Comparison of ENCODE assay signal across 18 cellular contexts in the genomic region with DNA sequence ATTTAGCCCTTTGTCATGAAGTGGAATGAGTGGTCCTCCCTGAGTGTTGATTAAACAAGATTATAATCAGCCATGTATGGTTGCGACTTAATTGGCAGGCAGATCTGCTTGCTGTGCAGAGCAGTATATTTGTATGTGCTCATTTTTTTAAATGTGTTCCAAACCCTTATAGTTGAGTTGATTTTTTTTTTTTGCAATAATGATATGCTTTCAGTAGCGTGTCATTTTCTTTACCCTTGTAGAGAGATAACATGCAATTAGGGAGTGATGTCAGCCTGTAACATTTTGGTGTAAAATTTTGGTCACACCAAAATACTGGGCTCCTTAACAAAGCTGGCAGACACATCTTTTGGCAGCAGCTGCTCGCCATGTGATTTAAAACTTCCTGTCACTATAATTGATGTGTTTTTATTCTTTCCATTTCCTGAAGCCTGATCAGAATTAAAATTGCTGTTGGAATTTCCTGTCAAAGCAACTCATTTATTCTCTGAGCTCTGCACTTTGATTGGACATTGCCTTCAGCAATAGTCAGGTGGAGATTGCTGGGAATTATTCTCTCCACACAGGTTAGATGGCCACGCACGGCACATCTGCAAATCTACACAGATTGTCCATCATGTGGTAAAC.
A peak's percentile ranks its signal among the peaks of the same experiment; 100 is the strongest.
DNase-seq lines count a peak whose midpoint lies in the region; ATAC-seq and TF ChIP-seq lines count a peak whose summit lies in the region.
"Had no signal": no experiment of that assay in that cellular context is flagged by ENCODE, and none has a peak within 500 bp of the region (broad histone marks: within the 10 kb centered on the region; RNA-seq: fewer than 3 reads in every experiment).

No MANE protein-coding gene starts in this region.

- H3K27ac ChIP-seq in adrenal gland, result no peak overlapping the region

- no peaks in the 10 kb centered on the region for H3K4me1 Mint-ChIP-seq in activated naive CD8-positive, alpha-beta T cell treated with anti-CD3 and anti-CD28 coated beads for 36 hours
- no peaks in the 10 kb centered on the region for H3K4me1 Mint-ChIP-seq in activated CD8-positive, alpha-beta T cell treated with anti-CD3 and anti-CD28 coated beads, Interleukin-2, amount 10 ng/mL, durations not matched to agents 7 days and 5 days (ENCODE audit: low read depth)
- H3K4me1 Mint-ChIP-seq: CD4-positive, alpha-beta memory T cell; memory B cell had no signal

- H3K36me3 Mint-ChIP-seq in activated naive CD8-positive, alpha-beta T cell treated with anti-CD3 and anti-CD28 coated beads for 36 hours, result no peaks in the 10 kb centered on the region
- no peaks in the 10 kb centered on the region for H3K36me3 Mint-ChIP-seq in activated CD8-positive, alpha-beta T cell treated with anti-CD3 and anti-CD28 coated beads, Interleukin-2, amount 10 ng/mL, durations not matched to agents 7 days and 5 days (ENCODE audit: low read depth)
- H3K36me3 Mint-ChIP-seq: CD4-positive, alpha-beta memory T cell; memory B cell; natural killer cell treated with Interleukin-12 subunit alpha and Interleukin-12 subunit beta and Interleukin-15 and Interleukin-18, amount 100 ng/mL, for 72 hours had no signal

- no peak for ATAC-seq in HG02571 (IDR thresholded peaks at IDR 0.05; ENCODE audit: unreplicated experiment)
- ATAC-seq in activated CD8-positive, alpha-beta T cell treated with anti-CD3 and anti-CD28 coated beads, Interleukin-2, amount 10 ng/mL, durations not matched to agents 7 days and 5 days, result no peak
- ATAC-seq: HepG2; natural killer cell treated with Interleukin-12 subunit alpha and Interleukin-12 subunit beta and Interleukin-15 and Interleukin-18, amount 100 ng/mL, for 72 hours had no signal

- 58 to 65% (median 64%) methylated on average over 5 of the region's 5 CpGs for WGBS in adrenal gland, 4 donors

- H3K9me3 Mint-ChIP-seq in activated naive CD8-positive, alpha-beta T cell treated with anti-CD3 and anti-CD28 coated beads for 36 hours, result no peaks in the 10 kb centered on the region
- no peaks in the 10 kb centered on the region for H3K9me3 Mint-ChIP-seq in activated CD8-positive, alpha-beta T cell treated with anti-CD3 and anti-CD28 coated beads, Interleukin-2, amount 10 ng/mL, durations not matched to agents 7 days and 5 days (ENCODE audit: insufficient read depth)
- H3K9me3 Mint-ChIP-seq: activated T-helper 2 cell treated with anti-CD3 and anti-CD28 coated beads, Interferon-gamma antibody, Interleukin-2, Interleukin-4, amounts not matched to agents 10 μg/mL and 5 μg/mL and 100 μg/mL, durations not matched to agents 14 hours and 24 hours and 36 hours; CD4-positive, alpha-beta memory T cell; memory B cell; natural killer cell treated with Interleukin-12 subunit alpha and Interleukin-12 subunit beta and Interleukin-15 and Interleukin-18, amount 100 ng/mL, for 72 hours had no signal

- POLR2A ChIA-PET in activated CD8-positive, alpha-beta T cell treated with anti-CD3 and anti-CD28 coated beads, Interleukin-2, amount 10 ng/mL, durations not matched to agents 7 days and 5 days (lab: Charles Lee), result no interaction called here

- CTCF ChIA-PET in activated CD8-positive, alpha-beta T cell treated with anti-CD3 and anti-CD28 coated beads, Interleukin-2, amount 10 ng/mL, durations not matched to agents 7 days and 5 days (lab: Charles Lee), result no interaction called here

- H3K9me3 ChIP-seq in adrenal gland (replicated peaks in 1 of 3), result no peaks in the 10 kb centered on the region

- TF ChIP-seq POLR2A in adrenal gland (IDR thresholded peaks at IDR 0.05), result no peak

- H3K4me3 Mint-ChIP-seq in activated naive CD8-positive, alpha-beta T cell treated with anti-CD3 and anti-CD28 coated beads for 36 hours, result no peak overlapping the region
- H3K4me3 Mint-ChIP-seq in activated CD8-positive, alpha-beta T cell treated with anti-CD3 and anti-CD28 coated beads, Interleukin-2, amount 10 ng/mL, durations not matched to agents 7 days and 5 days, result no peak overlapping the region
- H3K4me3 Mint-ChIP-seq: CD4-positive, alpha-beta memory T cell; memory B cell; natural killer cell treated with Interleukin-12 subunit alpha and Interleukin-12 subunit beta and Interleukin-15 and Interleukin-18, amount 100 ng/mL, for 72 hours had no signal

- intact Hi-C loops in adrenal gland (cut with DNase I), result no loop called here

- no peak overlapping the region for H3K4me3 ChIP-seq in adrenal gland

- peaks cover 0 to 6% of the 10 kb centered on the region in 2 donors for H3K4me1 ChIP-seq in adrenal gland (replicated peaks in 1 of 2)

- no peak overlapping the region for H3K27ac Mint-ChIP-seq in activated naive CD8-positive, alpha-beta T cell treated with anti-CD3 and anti-CD28 coated beads for 36 hours
- H3K27ac Mint-ChIP-seq in activated CD8-positive, alpha-beta T cell treated with anti-CD3 and anti-CD28 coated beads, Interleukin-2, amount 10 ng/mL, durations not matched to agents 7 days and 5 days, result no peak overlapping the region
- H3K27ac Mint-ChIP-seq: activated T-helper 2 cell treated with anti-CD3 and anti-CD28 coated beads, Interferon-gamma antibody, Interleukin-2, Interleukin-4, amounts not matched to agents 10 μg/mL and 5 μg/mL and 100 μg/mL, durations not matched to agents 14 hours and 24 hours and 36 hours; CD4-positive, alpha-beta memory T cell; memory B cell; natural killer cell treated with Interleukin-12 subunit alpha and Interleukin-12 subunit beta and Interleukin-15 and Interleukin-18, amount 100 ng/mL, for 72 hours had no signal

- no peak for TF ChIP-seq CTCF in adrenal gland (IDR thresholded peaks at IDR 0.05)

- peaks cover 3% of the 10 kb centered on the region for H3K27me3 Mint-ChIP-seq in activated naive CD8-positive, alpha-beta T cell treated with anti-CD3 and anti-CD28 coated beads for 36 hours
- no peaks in the 10 kb centered on the region for H3K27me3 Mint-ChIP-seq in activated CD8-positive, alpha-beta T cell treated with anti-CD3 and anti-CD28 coated beads, Interleukin-2, amount 10 ng/mL, durations not matched to agents 7 days and 5 days (ENCODE audit: low read depth)
- H3K27me3 Mint-ChIP-seq: memory B cell had no signal

- H3K27me3 ChIP-seq in adrenal gland, result no peaks in the 10 kb centered on the region

- H3K36me3 ChIP-seq in adrenal gland (replicated peaks in 1 of 2), result no peaks in the 10 kb centered on the region

- DNase-seq in DMS 273 (lab: John Stamatoyannopoulos, UW; ENCODE audit: unreplicated experiment), result peak; percentile 81
- DNase-seq in NCI-H1436 (lab: John Stamatoyannopoulos, UW), result peak; percentile 81
- DNase-seq in NCI-H345 treated with DMSO at 0.1 percent for 48 hours (lab: John Stamatoyannopoulos, UW; ENCODE audit: unreplicated experiment), result peak; percentile 28
- peak; percentile 75 to 90 for DNase-seq in dermis microvascular lymphatic vessel endothelial cell (ENCODE audit: low read depth in 2 of 2)
- DNase-seq in activated naive CD8-positive, alpha-beta T cell treated with anti-CD3 and anti-CD28 coated beads for 36 hours, result no peak
- no peak for DNase-seq in activated CD8-positive, alpha-beta T cell treated with anti-CD3 and anti-CD28 coated beads, Interleukin-2, amount 10 ng/mL, durations not matched to agents 7 days and 5 days
- no peak for DNase-seq in adrenal gland
- DNase-seq: CD4-positive, alpha-beta memory T cell; effector memory CD4-positive, alpha-beta T cell; EL; NCI-H524 treated with DMSO at 0.1 percent for 48 hours; posterior cingulate gyrus; stimulated activated CD4-positive, alpha-beta T cell treated with anti-CD3 and anti-CD28 coated beads, Interleukin-2, amount 100 ng/mL, for 48 hours had no signal

Comparison
In these comparisons a context has a peak if more than half of its experiments do, and no peak if none do; other contexts are left out.
1. DNase-seq: peak in DMS 273 (single experiment), NCI-H1436 (single experiment), NCI-H345 treated with DMSO at 0.1 percent for 48 hours (single experiment) and dermis microvascular lymphatic vessel endothelial cell (2 of 2); none in activated naive CD8-positive, alpha-beta T cell treated with anti-CD3 and anti-CD28 coated beads for 36 hours (single experiment), activated CD8-positive, alpha-beta T cell treated with anti-CD3 and anti-CD28 coated beads, Interleukin-2, amount 10 ng/mL, durations not matched to agents 7 days and 5 days (single experiment) and adrenal gland (0 of 7).